ENCODE assay signal across 19 cellular contexts in the genomic region with DNA sequence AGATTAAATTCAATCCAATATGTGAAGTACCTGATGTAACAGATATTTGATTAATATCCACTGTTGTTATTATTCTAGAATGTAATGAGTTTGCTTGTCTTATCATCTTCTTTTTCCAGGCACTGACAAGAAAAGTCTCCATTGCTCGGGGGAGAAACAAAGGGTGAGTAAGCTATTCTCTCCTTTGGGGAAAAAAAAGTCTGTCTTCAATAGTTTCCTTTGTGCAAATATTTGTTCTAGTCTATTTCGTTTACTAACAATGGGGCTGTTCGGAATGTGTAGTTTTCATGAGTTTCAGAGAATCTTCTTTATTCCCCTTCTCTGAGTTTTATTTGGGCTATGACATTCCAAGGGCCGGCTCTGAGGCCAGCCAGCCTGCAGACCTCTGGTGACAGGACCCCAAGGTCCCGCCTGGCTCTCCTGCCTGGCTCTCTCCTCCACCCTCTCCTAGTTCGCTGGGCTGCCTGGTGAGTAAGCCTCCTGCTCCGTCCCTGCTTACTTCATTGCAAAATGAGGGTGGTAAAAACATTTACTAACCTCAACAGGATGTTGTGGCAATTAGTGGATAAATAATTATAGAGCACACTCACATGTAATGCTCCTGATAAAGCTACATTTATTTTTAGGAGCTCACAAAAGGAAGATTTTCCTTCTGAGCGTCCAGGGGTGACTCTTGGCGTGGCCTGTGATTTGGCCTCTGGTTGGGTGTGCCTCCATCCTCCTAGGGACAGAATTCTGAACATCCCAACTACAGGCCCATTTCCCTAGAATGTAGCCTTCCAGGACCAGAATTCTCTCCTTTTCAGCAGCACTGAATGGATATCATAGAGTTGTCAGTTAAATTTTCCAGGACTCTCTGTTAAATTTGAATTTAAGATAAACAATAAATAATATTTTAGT. TPM values are rescaled to one million over a fixed set of nuclear protein-coding genes. Genes with fewer than 3 reads are reported as not detected.
DNase-seq lines count a peak whose midpoint lies in the region; TF ChIP-seq lines count a peak whose summit lies in the region.
"Had no signal": no experiment of that assay in that cellular context is flagged by ENCODE, and none has a peak within 500 bp of the region (broad histone marks: within the 10 kb centered on the region; RNA-seq: fewer than 3 reads in every experiment).

No MANE protein-coding gene starts in this region.

- no CpG with 5 or more reads among the region's 9 CpGs for WGBS in neuronal stem cell (ENCODE audit: extremely low coverage in 2 of 2, insufficient read length in 2 of 2, insufficient replicate concordance in 1 of 2), 2 donors

- H4K8ac ChIP-seq in neuronal stem cell (ENCODE audit: low read depth, low read length) = no peak overlapping the region

- H3K9ac ChIP-seq in neuronal stem cell (ENCODE audit: low read depth, low read length, poor library complexity) = no peak overlapping the region
- H3K9ac ChIP-seq: SK-N-SH had no signal

- peaks cover 0 to 9% (median 0%) of the 10 kb centered on the region in 3 experiments for H3K27me3 ChIP-seq in neuronal stem cell (ENCODE audit: control insufficient read depth in 3 of 3, insufficient read depth in 3 of 3, low read depth in 1 of 3, low read length in 3 of 3)
- H3K27me3 ChIP-seq: sigmoid colon, upper lobe of right lung had no signal

- no peaks in the 10 kb centered on the region for H3K79me1 ChIP-seq in neuronal stem cell (ENCODE audit: low read depth, low read length)

- H3K14ac ChIP-seq in neuronal stem cell (ENCODE audit: low read length) = no peak overlapping the region

- H2AK5ac ChIP-seq in neuronal stem cell (ENCODE audit: low read depth, low read length) = no peak overlapping the region

- H2BK12ac ChIP-seq in neuronal stem cell (ENCODE audit: low read length) = no peak overlapping the region

- H2AFZ ChIP-seq in neuronal stem cell (ENCODE audit: low read length) = no peak overlapping the region

- H3K36me3 ChIP-seq in neuronal stem cell (replicated peaks in 1 of 2; ENCODE audit: control insufficient read depth in 2 of 2, insufficient read depth in 2 of 2, low read length in 2 of 2) = no peaks in the 10 kb centered on the region
- H3K36me3 ChIP-seq: sigmoid colon, upper lobe of right lung had no signal

- H3K4me3 ChIP-seq in neuronal stem cell (ENCODE audit: low read length in 2 of 2) = no peak overlapping the region
- H3K4me3 ChIP-seq: sigmoid colon, upper lobe of right lung had no signal

- H3K4me3 Mint-ChIP-seq in type B pancreatic cell = no peak overlapping the region
- H3K4me3 Mint-ChIP-seq: activated T-helper 17 cell treated with anti-CD3 and anti-CD28 coated beads, Interleukin-2, amount 50 U/mL, for 72 hours; B cell; IgD-negative memory B cell; neural crest cell had no signal

- no peaks in the 10 kb centered on the region for H3K4me1 ChIP-seq in neuronal stem cell (ENCODE audit: control insufficient read depth in 2 of 2, insufficient read depth in 1 of 2, low read depth in 1 of 2, low read length in 2 of 2)
- H3K4me1 ChIP-seq: sigmoid colon, upper lobe of right lung had no signal

- peaks cover 15% of the 10 kb centered on the region for H3K27me3 Mint-ChIP-seq in type B pancreatic cell
- H3K27me3 Mint-ChIP-seq: activated T-helper 17 cell treated with anti-CD3 and anti-CD28 coated beads, Interleukin-2, amount 50 U/mL, for 72 hours had no signal

- H2BK15ac ChIP-seq in neuronal stem cell (ENCODE audit: low read length) = no peak overlapping the region

- H3K9me3 ChIP-seq in neuronal stem cell (replicated peaks in 1 of 2; ENCODE audit: control insufficient read depth in 2 of 2, insufficient read depth in 1 of 2, low read depth in 1 of 2, low read length in 2 of 2) = peaks cover 0 to 2% of the 10 kb centered on the region in 2 donors
- H3K9me3 ChIP-seq: sigmoid colon, SK-N-SH, upper lobe of right lung had no signal

- H3K27ac Mint-ChIP-seq in type B pancreatic cell = no peak overlapping the region
- H3K27ac Mint-ChIP-seq: activated T-helper 17 cell treated with anti-CD3 and anti-CD28 coated beads, Interleukin-2, amount 50 U/mL, for 72 hours; B cell had no signal

- H3K4me2 ChIP-seq in neuronal stem cell (ENCODE audit: insufficient read depth, low read length, poor library complexity, severe bottlenecking) = no peak overlapping the region
- H3K4me2 ChIP-seq: SK-N-SH had no signal

- H3K18ac ChIP-seq in neuronal stem cell (ENCODE audit: low read length) = no peak overlapping the region

- H3K4ac ChIP-seq in neuronal stem cell (ENCODE audit: low read length) = no peak overlapping the region

- DNase-seq in AG08396 (ENCODE audit: low spot score) (peak; percentile 82), GM03348 (ENCODE audit: low spot score) (peak; percentile 48), amniotic epithelial cell (ENCODE audit: low read depth) (peak; percentile 74), hepatic stellate cell (ENCODE audit: low spot score) (peak; percentile 54), MV-4-11 (lab: John Stamatoyannopoulos, UW) (no peak), NCI-H1048 (lab: John Stamatoyannopoulos, UW) (no peak), neuronal stem cell (ENCODE audit: low spot score) (no peak), type B pancreatic cell (ENCODE audit: extremely low spot score, unreplicated experiment) (no peak)
- DNase-seq: amniotic stem cell; cortex of kidney; mesendoderm; sigmoid colon; SK-N-SH; stimulated activated CD4-positive, alpha-beta T cell treated with anti-CD3 and anti-CD28 coated beads, Interleukin-4, amount 100 ng/mL, for 1 hour; upper lobe of right lung had no signal

- no peaks in the 10 kb centered on the region for H3K36me3 Mint-ChIP-seq in type B pancreatic cell

- no peaks in the 10 kb centered on the region for H3K4me1 Mint-ChIP-seq in type B pancreatic cell (ENCODE audit: unreplicated experiment)
- H3K4me1 Mint-ChIP-seq: activated T-helper 17 cell treated with anti-CD3 and anti-CD28 coated beads, Interleukin-2, amount 50 U/mL, for 72 hours; B cell; neural crest cell had no signal

- H4K91ac ChIP-seq in neuronal stem cell (ENCODE audit: low read depth, low read length, poor library complexity) = no peak overlapping the region

- no peak for TF ChIP-seq CTCF in type B pancreatic cell (conservative IDR thresholded peaks at IDR 0.05)

- no peak overlapping the region for H2BK5ac ChIP-seq in neuronal stem cell (ENCODE audit: low read length)

- H3K23ac ChIP-seq in neuronal stem cell (ENCODE audit: low read depth, low read length, poor library complexity) = no peak overlapping the region

- H3K27ac ChIP-seq in neuronal stem cell (replicated peaks; ENCODE audit: low read length) = no peak overlapping the region
- H3K27ac ChIP-seq: sigmoid colon, upper lobe of right lung had no signal

- H3K9me3 Mint-ChIP-seq in type B pancreatic cell = peaks cover 5% of the 10 kb centered on the region

- H2BK120ac ChIP-seq in neuronal stem cell (ENCODE audit: low read depth, low read length) = no peak overlapping the region

RNA-seq across cellular contexts. Expression of a gene that starts 43.1 kb away (rescaled TPM):
- polyA plus RNA-seq in neuronal stem cell (2013, experiment 1 of 2) = 21.0 TPM
- polyA plus RNA-seq in neuronal stem cell (2013, experiment 2 of 2) = 21.3 TPM
- total RNA-seq in type B pancreatic cell (ENCODE audit: low replicate concordance) = 23.2 and 31.9 TPM in 2 replicates

Comparison
In these comparisons a context has a peak if more than half of its experiments do, and no peak if none do; other contexts are left out.
1. DNase-seq: peak in AG08396 (single experiment), GM03348 (single experiment), amniotic epithelial cell (single experiment) and hepatic stellate cell (single experiment); none in MV-4-11 (single experiment), NCI-H1048 (single experiment), neuronal stem cell (single experiment) and type B pancreatic cell (single experiment).